In genomic region chr7:140348161-140348849, GRCh38 we compare ENCODE assay signal across 14 cellular contexts. TPM values are rescaled to one million over a fixed set of nuclear protein-coding genes. Genes with fewer than 3 reads are reported as not detected.
DNase-seq lines count a peak whose midpoint lies in the region; FAIRE-seq and TF ChIP-seq lines count a peak whose summit lies in the region.
"Had no signal": no experiment of that assay in that cellular context is flagged by ENCODE, and none has a peak within 500 bp of the region (broad histone marks: within the 10 kb centered on the region; RNA-seq: fewer than 3 reads in every experiment).

No MANE protein-coding gene starts in this region.

- H3K9ac ChIP-seq in astrocyte (ENCODE audit: low read length) (peak overlapping the region; percentile 63), smooth muscle cell (ENCODE audit: low read depth) (peak overlapping the region; percentile 19)

- peaks cover 11% of the 10 kb centered on the region for H3K4me1 ChIP-seq in astrocyte (ENCODE audit: insufficient read depth, low read length)
- H3K4me1 ChIP-seq in hepatocyte (ENCODE audit: insufficient read depth), result no peaks in the 10 kb centered on the region
- peaks cover 10% of the 10 kb centered on the region for H3K4me1 ChIP-seq in smooth muscle cell (ENCODE audit: low read depth)
- H3K4me1 ChIP-seq in small intestine (ENCODE audit: control insufficient read depth in 2 of 2, insufficient read depth in 1 of 2, low read depth in 1 of 2, low read length in 1 of 2), result no peaks in the 10 kb centered on the region

- H2AFZ ChIP-seq in astrocyte (ENCODE audit: low read depth, low read length) (no peak overlapping the region), hepatocyte (no peak overlapping the region), smooth muscle cell (ENCODE audit: low read depth) (no peak overlapping the region)

- peaks cover 16% of the 10 kb centered on the region for H3K36me3 Mint-ChIP-seq in astrocyte (ENCODE audit: low read depth, unreplicated experiment)

- H3K27me3 ChIP-seq in astrocyte (ENCODE audit: insufficient read depth, low read length) (no peaks in the 10 kb centered on the region), hepatocyte (no peaks in the 10 kb centered on the region), smooth muscle cell (ENCODE audit: low read depth) (no peaks in the 10 kb centered on the region), small intestine (ENCODE audit: control insufficient read depth in 2 of 2, insufficient read depth in 2 of 2, low read length in 2 of 2) (no peaks in the 10 kb centered on the region)
- H3K27me3 ChIP-seq: esophagus muscularis mucosa, right atrium auricular region had no signal

- no peaks in the 10 kb centered on the region for H3K9me2 ChIP-seq in hepatocyte (replicated peaks; ENCODE audit: insufficient read depth)

- H3K4me3 ChIP-seq in astrocyte (ENCODE audit: insufficient read depth, low read depth, low read length), result no peak overlapping the region
- no peak overlapping the region for H3K4me3 ChIP-seq in hepatocyte
- no peak overlapping the region for H3K4me3 ChIP-seq in smooth muscle cell
- H3K4me3 ChIP-seq in small intestine (ENCODE audit: low read depth in 1 of 2, low read length in 2 of 2), result no peak overlapping the region
- H3K4me3 ChIP-seq: esophagus muscularis mucosa had no signal

- H3K27ac Mint-ChIP-seq in astrocyte (ENCODE audit: unreplicated experiment), result peak overlapping the region; percentile 79
- H3K27ac Mint-ChIP-seq: immature natural killer cell had no signal

- H3K79me2 ChIP-seq in astrocyte (ENCODE audit: insufficient read depth, low read length), result no peaks in the 10 kb centered on the region
- no peaks in the 10 kb centered on the region for H3K79me2 ChIP-seq in hepatocyte
- H3K79me2 ChIP-seq in smooth muscle cell (ENCODE audit: low read depth), result no peaks in the 10 kb centered on the region

- TF ChIP-seq CTCF in astrocyte (IDR thresholded peaks at IDR 0.05; ENCODE audit: insufficient read depth, low read depth, low read length) (no peak), hepatocyte (IDR thresholded peaks at IDR 0.05; ENCODE audit: poor library complexity) (no peak), smooth muscle cell (IDR thresholded peaks at IDR 0.05; ENCODE audit: borderline replicate concordance, insufficient read depth, poor library complexity, severe bottlenecking) (no peak)

- H3K27ac ChIP-seq in astrocyte (ENCODE audit: low read depth, low read length), result peak overlapping the region; percentile 56
- peak overlapping the region; percentile 51 for H3K27ac ChIP-seq in hepatocyte
- H3K27ac ChIP-seq in smooth muscle cell (ENCODE audit: low read depth), result peak overlapping the region; percentile 73
- no peak overlapping the region for H3K27ac ChIP-seq in small intestine (ENCODE audit: low read depth in 1 of 2, low read length in 1 of 2)

- FAIRE-seq in astrocyte (lab: Jason Lieb, UNC), result no peak
- FAIRE-seq in small intestine (lab: Jason Lieb, UNC), result no peak

- H3K4me3 Mint-ChIP-seq in astrocyte (ENCODE audit: unreplicated experiment), result no peak overlapping the region
- H3K4me3 Mint-ChIP-seq: activated T-cell treated with anti-CD3 and anti-CD28 coated beads, Interleukin-2, amount 50 U/mL, for 24 hours; immature natural killer cell; stimulated activated naive CD8-positive, alpha-beta T cell treated with anti-CD3 and anti-CD28 coated beads, Interleukin-15, Interleukin-2, amounts not matched to agents 100 ng/mL and 50 ng/mL, for 24 hours had no signal

- H3K4me2 ChIP-seq in astrocyte (ENCODE audit: low read length) (peak overlapping the region; percentile 75), hepatocyte (no peak overlapping the region), smooth muscle cell (no peak overlapping the region)

- no peaks in the 10 kb centered on the region for H3F3A ChIP-seq in smooth muscle cell (ENCODE audit: low read depth)

- H3K36me3 ChIP-seq in astrocyte (ENCODE audit: insufficient read depth, low read length) (peaks cover 24% of the 10 kb centered on the region), hepatocyte (replicated peaks; ENCODE audit: insufficient read depth, low read depth) (no peaks in the 10 kb centered on the region), smooth muscle cell (ENCODE audit: low read depth) (no peaks in the 10 kb centered on the region), small intestine (ENCODE audit: control insufficient read depth in 2 of 2, insufficient read depth in 2 of 2, low read length in 2 of 2) (peaks cover 0 to 14% of the 10 kb centered on the region in 2 donors)

- H4K20me1 ChIP-seq in astrocyte (ENCODE audit: insufficient read depth, low read length) (peaks cover 4% of the 10 kb centered on the region), hepatocyte (ENCODE audit: insufficient read depth, poor library complexity, severe bottlenecking) (no peaks in the 10 kb centered on the region), smooth muscle cell (ENCODE audit: low read depth) (peaks cover under 1% of the 10 kb centered on the region)

- no peaks in the 10 kb centered on the region for H3K27me3 Mint-ChIP-seq in astrocyte (ENCODE audit: low read depth, unreplicated experiment)
- H3K27me3 Mint-ChIP-seq: activated T-cell treated with anti-CD3 and anti-CD28 coated beads, Interleukin-2, amount 50 U/mL, for 24 hours; stimulated activated naive CD8-positive, alpha-beta T cell treated with anti-CD3 and anti-CD28 coated beads, Interleukin-15, Interleukin-2, amounts not matched to agents 100 ng/mL and 50 ng/mL, for 24 hours had no signal

- peak; percentile 25 for DNase-seq in GM04504 (ENCODE audit: low read depth)
- peak; percentile 84 for DNase-seq in astrocyte (ENCODE audit: low read depth)
- DNase-seq in hepatocyte (ENCODE audit: low spot score), result no peak
- DNase-seq in smooth muscle cell (lab: John Stamatoyannopoulos, UW; ENCODE audit: unreplicated experiment), result no peak
- DNase-seq in glomerular visceral epithelial cell (ENCODE audit: extremely low spot score), result no peak
- DNase-seq in NCI-H226, result no peak
- no peak for DNase-seq in small intestine
- DNase-seq: activated CD4-positive, CD25-positive, alpha-beta regulatory T cell treated with anti-CD3 and anti-CD28 coated beads, Interleukin-2, amount 50 U/mL, for 72 hours; activated T-cell treated with anti-CD3 and anti-CD28 coated beads, Interleukin-2, amount 50 U/mL, for 24 hours; immature natural killer cell had no signal

- no peaks in the 10 kb centered on the region for H3K9me3 Mint-ChIP-seq in astrocyte (ENCODE audit: unreplicated experiment)
- H3K9me3 Mint-ChIP-seq: activated T-cell treated with anti-CD3 and anti-CD28 coated beads, Interleukin-2, amount 50 U/mL, for 24 hours; immature natural killer cell; stimulated activated naive CD8-positive, alpha-beta T cell treated with anti-CD3 and anti-CD28 coated beads, Interleukin-15, Interleukin-2, amounts not matched to agents 100 ng/mL and 50 ng/mL, for 24 hours had no signal

- 78% methylated on average over 13 of the region's 13 CpGs for WGBS in hepatocyte (ENCODE audit: low lambda C conversion rate, missing lambda C conversion rate)
- 61% methylated on average over 13 of the region's 13 CpGs for WGBS in smooth muscle cell (ENCODE audit: low lambda C conversion rate)
- 91 to 92% (median 92%) methylated on average over 13 of the region's 13 CpGs for WGBS in small intestine, 3 donors

- H3K9me3 ChIP-seq in astrocyte (ENCODE audit: insufficient read depth, low read depth, low read length) (no peaks in the 10 kb centered on the region), hepatocyte (ENCODE audit: low read depth) (no peaks in the 10 kb centered on the region), smooth muscle cell (replicated peaks; ENCODE audit: low read depth) (no peaks in the 10 kb centered on the region), small intestine (ENCODE audit: control insufficient read depth, low read depth) (no peaks in the 10 kb centered on the region)
- H3K9me3 ChIP-seq: esophagus muscularis mucosa, right atrium auricular region had no signal

- H3K4me1 Mint-ChIP-seq in astrocyte (ENCODE audit: low read depth, unreplicated experiment), result peaks cover 18% of the 10 kb centered on the region
- H3K4me1 Mint-ChIP-seq: immature natural killer cell had no signal

RNA-seq across cellular contexts. Expression of gene SLC37A3, which starts 50.0 kb away (rescaled TPM):
- total RNA-seq in astrocyte, result 68.2 and 71.0 TPM in 2 replicates
- total RNA-seq in hepatocyte, result 40.4 and 64.5 TPM in 2 replicates
- polyA plus RNA-seq in hepatocyte, result 39.5 and 44.9 TPM in 2 replicates
- total RNA-seq in smooth muscle cell, result 54.2 and 83.2 TPM in 2 replicates
- polyA plus RNA-seq in smooth muscle cell, result 42.8 and 47.7 TPM in 2 replicates
- polyA plus RNA-seq in small intestine, result 10 to 100 TPM; 14.1 to 18.4 (median 17.1) TPM

RNA-seq across cellular contexts. Expression of gene RAB19, which starts 55.6 kb away (rescaled TPM):
- total RNA-seq in astrocyte, result 0.50 TPM in 1 of 2 replicates, not detected in the other
- 2.6 and 4.2 TPM in 2 replicates for total RNA-seq in hepatocyte
- 0.72 and 1.3 TPM in 2 replicates for polyA plus RNA-seq in hepatocyte
- total RNA-seq in smooth muscle cell, result not detected in 2 replicates
- not detected in 2 replicates for polyA plus RNA-seq in smooth muscle cell
- 1 to 10 TPM in 2 of 3 donors, not detected in 1; 2.2 to 4.9 TPM for polyA plus RNA-seq in small intestine
- total RNA-seq: esophagus muscularis mucosa, OCI-LY7, right atrium auricular region had no signal

Comparison
In these comparisons a context has a peak if more than half of its experiments do, and no peak if none do; other contexts are left out.
1. DNase-seq: peak in GM04504 (single experiment) and astrocyte (single experiment); none in hepatocyte (single experiment), smooth muscle cell (single experiment), glomerular visceral epithelial cell (single experiment), NCI-H226 (single experiment) and small intestine (single experiment).
2. H3K27ac ChIP-seq: peak in astrocyte (single experiment), hepatocyte (single experiment) and smooth muscle cell (single experiment); none in small intestine (0 of 2).